Comparison of ENCODE assay signal across 1 cellular context in the genomic region with DNA sequence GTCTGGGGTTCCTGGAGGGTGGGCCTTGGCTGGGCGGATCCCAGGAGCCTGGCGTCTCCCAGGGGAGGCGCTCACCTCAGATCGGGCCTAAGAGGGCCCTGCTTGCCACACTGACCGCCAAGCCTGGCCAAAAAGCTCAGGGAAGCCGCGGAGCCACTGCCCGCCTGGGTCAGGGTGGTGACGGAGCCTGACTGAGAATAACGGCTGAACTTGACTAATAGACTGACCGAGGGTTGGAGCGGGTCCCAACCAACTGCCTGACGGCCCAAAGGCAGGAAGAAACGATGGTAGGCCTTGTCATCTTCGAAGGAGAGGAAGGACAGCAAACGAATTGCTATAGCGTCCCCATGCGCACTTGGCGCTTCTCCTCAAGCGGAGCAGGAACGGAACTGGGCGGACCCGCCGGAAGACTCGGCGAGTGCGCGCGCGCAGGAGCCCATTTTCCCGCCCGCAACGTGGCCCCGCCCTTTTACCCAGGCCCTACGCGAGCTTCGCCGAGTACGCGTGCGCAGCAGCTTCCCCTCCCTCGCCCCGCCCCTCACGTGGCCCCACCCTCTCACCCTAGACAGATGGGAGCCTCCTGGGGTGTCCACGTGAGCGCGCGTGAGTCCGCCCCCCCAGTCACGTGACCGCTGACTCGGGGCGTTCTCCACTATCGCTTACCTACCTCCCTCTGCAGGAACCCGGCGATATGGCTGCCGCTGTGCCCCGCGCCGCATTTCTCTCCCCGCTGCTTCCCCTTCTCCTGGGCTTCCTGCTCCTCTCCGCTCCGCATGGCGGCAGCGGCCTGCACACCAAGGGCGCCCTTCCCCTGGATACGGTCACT.
A peak's percentile ranks its signal among the peaks of the same experiment; 100 is the strongest.
TF ChIP-seq lines count a peak whose summit lies in the region.

A gene (plus strand): TSS at position 652 of the 826 bp plus-strand sequence. CDS start 40 bp downstream, at position 692.
A gene (minus strand): TSS at position 391 of the 826 bp plus-strand sequence. CDS start 7,895 bp downstream, outside the sequence.

TF ChIP-seq in HepG2, 621 proteins besides CTCF, POLR2A, EP300 and RAD21 (continued from another document and continues in another):
- TF ChIP-seq, protein P1, sequence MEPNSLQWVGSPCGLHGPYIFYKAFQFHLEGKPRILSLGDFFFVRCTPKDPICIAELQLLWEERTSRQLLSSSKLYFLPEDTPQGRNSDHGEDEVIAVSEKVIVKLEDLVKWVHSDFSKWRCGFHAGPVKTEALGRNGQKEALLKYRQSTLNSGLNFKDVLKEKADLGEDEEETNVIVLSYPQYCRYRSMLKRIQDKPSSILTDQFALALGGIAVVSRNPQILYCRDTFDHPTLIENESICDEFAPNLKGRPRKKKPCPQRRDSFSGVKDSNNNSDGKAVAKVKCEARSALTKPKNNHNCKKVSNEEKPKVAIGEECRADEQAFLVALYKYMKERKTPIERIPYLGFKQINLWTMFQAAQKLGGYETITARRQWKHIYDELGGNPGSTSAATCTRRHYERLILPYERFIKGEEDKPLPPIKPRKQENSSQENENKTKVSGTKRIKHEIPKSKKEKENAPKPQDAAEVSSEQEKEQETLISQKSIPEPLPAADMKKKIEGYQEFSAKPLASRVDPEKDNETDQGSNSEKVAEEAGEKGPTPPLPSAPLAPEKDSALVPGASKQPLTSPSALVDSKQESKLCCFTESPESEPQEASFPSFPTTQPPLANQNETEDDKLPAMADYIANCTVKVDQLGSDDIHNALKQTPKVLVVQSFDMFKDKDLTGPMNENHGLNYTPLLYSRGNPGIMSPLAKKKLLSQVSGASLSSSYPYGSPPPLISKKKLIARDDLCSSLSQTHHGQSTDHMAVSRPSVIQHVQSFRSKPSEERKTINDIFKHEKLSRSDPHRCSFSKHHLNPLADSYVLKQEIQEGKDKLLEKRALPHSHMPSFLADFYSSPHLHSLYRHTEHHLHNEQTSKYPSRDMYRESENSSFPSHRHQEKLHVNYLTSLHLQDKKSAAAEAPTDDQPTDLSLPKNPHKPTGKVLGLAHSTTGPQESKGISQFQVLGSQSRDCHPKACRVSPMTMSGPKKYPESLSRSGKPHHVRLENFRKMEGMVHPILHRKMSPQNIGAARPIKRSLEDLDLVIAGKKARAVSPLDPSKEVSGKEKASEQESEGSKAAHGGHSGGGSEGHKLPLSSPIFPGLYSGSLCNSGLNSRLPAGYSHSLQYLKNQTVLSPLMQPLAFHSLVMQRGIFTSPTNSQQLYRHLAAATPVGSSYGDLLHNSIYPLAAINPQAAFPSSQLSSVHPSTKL (CRISPR knock-in tag; IDR thresholded peaks at IDR 0.05), result peak; percentile 75
- TF ChIP-seq IRX3 (CRISPR knock-in tag; IDR thresholded peaks at IDR 0.05; ENCODE audit: borderline replicate concordance, low read depth), result peak; percentile 85
- TF ChIP-seq ZNF333 (CRISPR knock-in tag; IDR thresholded peaks at IDR 0.05; ENCODE audit: borderline replicate concordance), result no peak
- no peak for TF ChIP-seq ZNF598 (CRISPR knock-in tag; IDR thresholded peaks at IDR 0.05; ENCODE audit: borderline replicate concordance)
- TF ChIP-seq CENPX (CRISPR knock-in tag; IDR thresholded peaks at IDR 0.05), result no peak
- TF ChIP-seq FOXA3 (CRISPR knock-in tag; IDR thresholded peaks at IDR 0.05), result no peak; the same call in 1 of the 2 replicates
- TF ChIP-seq ZNF431 (CRISPR knock-in tag; IDR thresholded peaks at IDR 0.05; ENCODE audit: borderline replicate concordance, low read depth), result no peak
- TF ChIP-seq, protein P2, sequence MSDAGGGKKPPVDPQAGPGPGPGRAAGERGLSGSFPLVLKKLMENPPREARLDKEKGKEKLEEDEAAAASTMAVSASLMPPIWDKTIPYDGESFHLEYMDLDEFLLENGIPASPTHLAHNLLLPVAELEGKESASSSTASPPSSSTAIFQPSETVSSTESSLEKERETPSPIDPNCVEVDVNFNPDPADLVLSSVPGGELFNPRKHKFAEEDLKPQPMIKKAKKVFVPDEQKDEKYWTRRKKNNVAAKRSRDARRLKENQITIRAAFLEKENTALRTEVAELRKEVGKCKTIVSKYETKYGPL (CRISPR knock-in tag; IDR thresholded peaks at IDR 0.05), result 0 out of 2 replicates have a peak, but pooled peaks have one; percentile 6
- TF ChIP-seq GTF2F1 (IDR thresholded peaks at IDR 0.05; ENCODE audit: low read length), result peak; percentile 77; the same call in 1 of the 2 replicates
- peak; percentile 15; the same call in 1 of the 2 replicates for TF ChIP-seq ZNF3 (CRISPR knock-in tag; IDR thresholded peaks at IDR 0.05)
- TF ChIP-seq, protein P3, sequence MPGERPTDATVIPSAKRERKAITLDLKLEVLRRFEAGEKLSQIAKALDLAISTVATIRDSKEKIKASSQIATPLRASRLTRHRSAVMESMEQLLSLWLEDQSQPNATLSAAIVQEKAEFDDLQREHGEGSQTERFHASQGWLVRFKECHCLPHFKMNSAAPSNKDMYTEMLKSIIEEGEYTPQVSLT (CRISPR knock-in tag; IDR thresholded peaks at IDR 0.05; ENCODE audit: borderline replicate concordance, low read depth), result no peak
- TF ChIP-seq, protein P4, sequence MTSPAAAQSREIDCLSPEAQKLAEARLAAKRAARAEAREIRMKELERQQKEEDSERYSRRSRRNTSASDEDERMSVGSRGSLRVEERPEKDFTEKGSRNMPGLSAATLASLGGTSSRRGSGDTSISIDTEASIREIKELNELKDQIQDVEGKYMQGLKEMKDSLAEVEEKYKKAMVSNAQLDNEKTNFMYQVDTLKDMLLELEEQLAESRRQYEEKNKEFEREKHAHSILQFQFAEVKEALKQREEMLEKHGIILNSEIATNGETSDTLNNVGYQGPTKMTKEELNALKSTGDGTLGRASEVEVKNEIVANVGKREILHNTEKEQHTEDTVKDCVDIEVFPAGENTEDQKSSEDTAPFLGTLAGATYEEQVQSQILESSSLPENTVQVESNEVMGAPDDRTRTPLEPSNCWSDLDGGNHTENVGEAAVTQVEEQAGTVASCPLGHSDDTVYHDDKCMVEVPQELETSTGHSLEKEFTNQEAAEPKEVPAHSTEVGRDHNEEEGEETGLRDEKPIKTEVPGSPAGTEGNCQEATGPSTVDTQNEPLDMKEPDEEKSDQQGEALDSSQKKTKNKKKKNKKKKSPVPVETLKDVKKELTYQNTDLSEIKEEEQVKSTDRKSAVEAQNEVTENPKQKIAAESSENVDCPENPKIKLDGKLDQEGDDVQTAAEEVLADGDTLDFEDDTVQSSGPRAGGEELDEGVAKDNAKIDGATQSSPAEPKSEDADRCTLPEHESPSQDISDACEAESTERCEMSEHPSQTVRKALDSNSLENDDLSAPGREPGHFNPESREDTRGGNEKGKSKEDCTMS (CRISPR knock-in tag; conservative IDR thresholded peaks at IDR 0.05), result no peak
- TF ChIP-seq, protein P5, sequence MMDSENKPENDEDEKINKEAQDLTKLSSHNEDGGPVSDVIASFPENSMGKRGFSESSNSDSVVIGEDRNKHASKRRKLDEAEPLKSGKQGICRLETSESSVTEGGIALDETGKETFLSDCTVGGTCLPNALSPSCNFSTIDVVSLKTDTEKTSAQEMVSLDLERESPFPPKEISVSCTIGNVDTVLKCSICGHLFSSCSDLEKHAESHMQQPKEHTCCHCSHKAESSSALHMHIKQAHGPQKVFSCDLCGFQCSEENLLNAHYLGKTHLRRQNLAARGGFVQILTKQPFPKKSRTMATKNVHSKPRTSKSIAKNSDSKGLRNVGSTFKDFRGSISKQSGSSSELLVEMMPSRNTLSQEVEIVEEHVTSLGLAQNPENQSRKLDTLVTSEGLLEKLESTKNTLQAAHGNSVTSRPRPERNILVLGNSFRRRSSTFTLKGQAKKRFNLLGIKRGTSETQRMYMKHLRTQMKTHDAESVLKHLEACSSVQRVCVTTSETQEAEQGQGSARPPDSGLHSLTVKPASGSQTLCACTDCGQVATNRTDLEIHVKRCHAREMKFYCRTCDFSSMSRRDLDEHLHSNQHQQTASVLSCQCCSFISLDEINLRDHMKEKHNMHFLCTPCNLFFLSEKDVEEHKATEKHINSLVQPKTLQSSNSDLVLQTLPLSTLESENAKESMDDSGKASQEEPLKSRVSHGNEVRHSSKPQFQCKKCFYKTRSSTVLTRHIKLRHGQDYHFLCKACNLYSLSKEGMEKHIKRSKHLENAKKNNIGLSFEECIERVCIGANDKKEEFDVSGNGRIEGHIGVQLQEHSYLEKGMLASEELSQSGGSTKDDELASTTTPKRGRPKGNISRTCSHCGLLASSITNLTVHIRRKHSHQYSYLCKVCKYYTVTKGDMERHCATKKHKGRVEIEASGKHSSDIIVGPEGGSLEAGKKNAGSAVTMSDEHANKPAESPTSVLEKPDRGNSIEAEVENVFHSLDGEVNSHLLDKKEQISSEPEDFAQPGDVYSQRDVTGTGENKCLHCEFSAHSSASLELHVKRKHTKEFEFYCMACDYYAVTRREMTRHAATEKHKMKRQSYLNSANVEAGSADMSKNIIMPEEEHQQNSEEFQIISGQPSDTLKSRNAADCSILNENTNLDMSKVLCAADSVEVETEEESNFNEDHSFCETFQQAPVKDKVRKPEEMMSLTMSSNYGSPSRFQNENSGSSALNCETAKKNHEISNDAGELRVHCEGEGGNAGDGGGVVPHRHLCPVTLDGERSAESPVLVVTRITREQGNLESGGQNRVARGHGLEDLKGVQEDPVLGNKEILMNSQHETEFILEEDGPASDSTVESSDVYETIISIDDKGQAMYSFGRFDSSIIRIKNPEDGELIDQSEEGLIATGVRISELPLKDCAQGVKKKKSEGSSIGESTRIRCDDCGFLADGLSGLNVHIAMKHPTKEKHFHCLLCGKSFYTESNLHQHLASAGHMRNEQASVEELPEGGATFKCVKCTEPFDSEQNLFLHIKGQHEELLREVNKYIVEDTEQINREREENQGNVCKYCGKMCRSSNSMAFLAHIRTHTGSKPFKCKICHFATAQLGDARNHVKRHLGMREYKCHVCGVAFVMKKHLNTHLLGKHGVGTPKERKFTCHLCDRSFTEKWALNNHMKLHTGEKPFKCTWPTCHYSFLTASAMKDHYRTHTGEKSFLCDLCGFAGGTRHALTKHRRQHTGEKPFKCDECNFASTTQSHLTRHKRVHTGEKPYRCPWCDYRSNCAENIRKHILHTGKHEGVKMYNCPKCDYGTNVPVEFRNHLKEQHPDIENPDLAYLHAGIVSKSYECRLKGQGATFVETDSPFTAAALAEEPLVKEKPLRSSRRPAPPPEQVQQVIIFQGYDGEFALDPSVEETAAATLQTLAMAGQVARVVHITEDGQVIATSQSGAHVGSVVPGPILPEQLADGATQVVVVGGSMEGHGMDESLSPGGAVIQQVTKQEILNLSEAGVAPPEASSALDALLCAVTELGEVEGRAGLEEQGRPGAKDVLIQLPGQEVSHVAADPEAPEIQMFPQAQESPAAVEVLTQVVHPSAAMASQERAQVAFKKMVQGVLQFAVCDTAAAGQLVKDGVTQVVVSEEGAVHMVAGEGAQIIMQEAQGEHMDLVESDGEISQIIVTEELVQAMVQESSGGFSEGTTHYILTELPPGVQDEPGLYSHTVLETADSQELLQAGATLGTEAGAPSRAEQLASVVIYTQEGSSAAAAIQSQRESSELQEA (CRISPR knock-in tag; IDR thresholded peaks at IDR 0.05; ENCODE audit: not compliant biosample characterization), result peak; percentile 85
- TF ChIP-seq, protein P6, sequence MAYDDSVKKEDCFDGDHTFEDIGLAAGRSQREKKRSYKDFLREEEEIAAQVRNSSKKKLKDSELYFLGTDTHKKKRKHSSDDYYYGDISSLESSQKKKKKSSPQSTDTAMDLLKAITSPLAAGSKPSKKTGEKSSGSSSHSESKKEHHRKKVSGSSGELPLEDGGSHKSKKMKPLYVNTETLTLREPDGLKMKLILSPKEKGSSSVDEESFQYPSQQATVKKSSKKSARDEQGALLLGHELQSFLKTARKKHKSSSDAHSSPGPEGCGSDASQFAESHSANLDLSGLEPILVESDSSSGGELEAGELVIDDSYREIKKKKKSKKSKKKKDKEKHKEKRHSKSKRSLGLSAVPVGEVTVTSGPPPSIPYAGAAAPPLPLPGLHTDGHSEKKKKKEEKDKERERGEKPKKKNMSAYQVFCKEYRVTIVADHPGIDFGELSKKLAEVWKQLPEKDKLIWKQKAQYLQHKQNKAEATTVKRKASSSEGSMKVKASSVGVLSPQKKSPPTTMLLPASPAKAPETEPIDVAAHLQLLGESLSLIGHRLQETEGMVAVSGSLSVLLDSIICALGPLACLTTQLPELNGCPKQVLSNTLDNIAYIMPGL (CRISPR knock-in tag; IDR thresholded peaks at IDR 0.05; ENCODE audit: borderline replicate concordance in 1 of 2, low read depth in 1 of 2), result peak; percentile 50 to 84; a peak in 3 of 4 replicates
- peak; percentile 62; the same call in 1 of the 2 replicates for TF ChIP-seq ZNF33B (CRISPR knock-in tag; IDR thresholded peaks at IDR 0.05)
- peak; percentile 61 for TF ChIP-seq TARDBP (CRISPR knock-in tag; IDR thresholded peaks at IDR 0.05)
- TF ChIP-seq, protein P7, sequence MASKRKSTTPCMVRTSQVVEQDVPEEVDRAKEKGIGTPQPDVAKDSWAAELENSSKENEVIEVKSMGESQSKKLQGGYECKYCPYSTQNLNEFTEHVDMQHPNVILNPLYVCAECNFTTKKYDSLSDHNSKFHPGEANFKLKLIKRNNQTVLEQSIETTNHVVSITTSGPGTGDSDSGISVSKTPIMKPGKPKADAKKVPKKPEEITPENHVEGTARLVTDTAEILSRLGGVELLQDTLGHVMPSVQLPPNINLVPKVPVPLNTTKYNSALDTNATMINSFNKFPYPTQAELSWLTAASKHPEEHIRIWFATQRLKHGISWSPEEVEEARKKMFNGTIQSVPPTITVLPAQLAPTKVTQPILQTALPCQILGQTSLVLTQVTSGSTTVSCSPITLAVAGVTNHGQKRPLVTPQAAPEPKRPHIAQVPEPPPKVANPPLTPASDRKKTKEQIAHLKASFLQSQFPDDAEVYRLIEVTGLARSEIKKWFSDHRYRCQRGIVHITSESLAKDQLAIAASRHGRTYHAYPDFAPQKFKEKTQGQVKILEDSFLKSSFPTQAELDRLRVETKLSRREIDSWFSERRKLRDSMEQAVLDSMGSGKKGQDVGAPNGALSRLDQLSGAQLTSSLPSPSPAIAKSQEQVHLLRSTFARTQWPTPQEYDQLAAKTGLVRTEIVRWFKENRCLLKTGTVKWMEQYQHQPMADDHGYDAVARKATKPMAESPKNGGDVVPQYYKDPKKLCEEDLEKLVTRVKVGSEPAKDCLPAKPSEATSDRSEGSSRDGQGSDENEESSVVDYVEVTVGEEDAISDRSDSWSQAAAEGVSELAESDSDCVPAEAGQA (IDR thresholded peaks at IDR 0.05; ENCODE audit: low read depth), result peak; percentile 40; the same call in 1 of the 2 replicates
- TF ChIP-seq, protein P7 (CRISPR knock-in tag; IDR thresholded peaks at IDR 0.05; ENCODE audit: borderline replicate concordance), result peak; percentile 56; the same call in 1 of the 2 replicates
- TF ChIP-seq NFE2 (CRISPR knock-in tag; IDR thresholded peaks at IDR 0.05), result no peak
- TF ChIP-seq BRD4 (CRISPR knock-in tag; IDR thresholded peaks at IDR 0.05), result peak; percentile 57
